14 cellular contexts compared by ENCODE assay signal in genomic region chr14:51939727-51940126, GRCh38. TPM values are rescaled to one million over a fixed set of nuclear protein-coding genes. Genes with fewer than 3 reads are reported as not detected.
DNase-seq lines count a peak whose midpoint lies in the region; ATAC-seq and TF ChIP-seq lines count a peak whose summit lies in the region.
"Had no signal": no experiment of that assay in that cellular context is flagged by ENCODE, and none has a peak within 500 bp of the region (broad histone marks: within the 10 kb centered on the region; RNA-seq: fewer than 3 reads in every experiment).

No MANE protein-coding gene starts in this region.

- H2AFZ ChIP-seq in fibroblast of lung (ENCODE audit: low read length) (no peak overlapping the region), smooth muscle cell (ENCODE audit: low read depth) (no peak overlapping the region)
- H2AFZ ChIP-seq: GM23248 had no signal

- H3F3A ChIP-seq in smooth muscle cell (ENCODE audit: low read depth) = peaks cover 6% of the 10 kb centered on the region

- H3K9me3 ChIP-seq in fibroblast of lung (ENCODE audit: control insufficient read depth, insufficient read depth, low read depth, low read length) = no peaks in the 10 kb centered on the region
- H3K9me3 ChIP-seq in smooth muscle cell (replicated peaks; ENCODE audit: low read depth) = no peaks in the 10 kb centered on the region
- H3K9me3 ChIP-seq: heart left ventricle, left lung, MG63, suprapubic skin had no signal

- H3K4me3 ChIP-seq in fibroblast of lung (replicated peaks in 1 of 4; ENCODE audit: control extremely low read depth in 1 of 4, insufficient read depth in 1 of 4, low read depth in 3 of 4, low read length in 4 of 4) = no peak overlapping the region
- H3K4me3 ChIP-seq in smooth muscle cell = peak overlapping the region; percentile 16
- H3K4me3 ChIP-seq: GM23248, heart left ventricle, left lung, MG63, suprapubic skin had no signal

- in situ Hi-C loops in GM13977 (cut with MboI; ENCODE audit: low pct_unique_long_range_greater_than_20kb, low sequenced_read_pairs, unreplicated experiment) = no loop called here

- H3K79me2 ChIP-seq in fibroblast of lung (ENCODE audit: control insufficient read depth, insufficient read depth, low read length) = no peaks in the 10 kb centered on the region
- H3K79me2 ChIP-seq in smooth muscle cell (ENCODE audit: low read depth) = peaks cover 8% of the 10 kb centered on the region

- H4K20me1 ChIP-seq in fibroblast of lung (ENCODE audit: control insufficient read depth, extremely low read depth, insufficient read depth, low read length) = no peaks in the 10 kb centered on the region
- H4K20me1 ChIP-seq in smooth muscle cell (ENCODE audit: low read depth) = peaks cover 15% of the 10 kb centered on the region

- 27% methylated on average over 7 of the region's 7 CpGs for WGBS in smooth muscle cell (ENCODE audit: low lambda C conversion rate)

- H3K36me3 ChIP-seq in fibroblast of lung (ENCODE audit: control insufficient read depth, insufficient read depth, low read length) = no peaks in the 10 kb centered on the region
- H3K36me3 ChIP-seq in smooth muscle cell (ENCODE audit: low read depth) = no peaks in the 10 kb centered on the region
- H3K36me3 ChIP-seq: heart left ventricle, left lung, MG63, suprapubic skin had no signal

- ATAC-seq in HG02981 (IDR thresholded peaks at IDR 0.05; ENCODE audit: unreplicated experiment) = peak; percentile 72
- ATAC-seq: heart left ventricle, left lung, SK-N-SH treated with all-trans-retinoic acid at 6 μM for 48 hours had no signal

- DNase-seq in GM13977 (ENCODE audit: low spot score) (peak; percentile 31), fibroblast of lung (ENCODE audit: low read depth in 2 of 2) (peak; percentile 19 to 73), smooth muscle cell (lab: John Stamatoyannopoulos, UW; ENCODE audit: unreplicated experiment) (no peak), GM03348 (ENCODE audit: low spot score) (no peak), NCI-H1417 treated with DMSO at 0.1 percent for 48 hours (lab: John Stamatoyannopoulos, UW) (no peak)
- DNase-seq in activated CD4-positive, CD25-positive, alpha-beta regulatory T cell treated with anti-CD3 and anti-CD28 coated beads, Interleukin-2, amount 50 U/mL, for 72 hours = no peak
- DNase-seq: GM23248, heart left ventricle, left lung, MG63, NCI-H2171 had no signal

- H3K4me1 ChIP-seq in fibroblast of lung (ENCODE audit: control insufficient read depth, extremely low read depth, insufficient read depth, low read length) (no peaks in the 10 kb centered on the region), smooth muscle cell (ENCODE audit: low read depth) (peaks cover 5% of the 10 kb centered on the region)
- H3K4me1 ChIP-seq: left lung, suprapubic skin had no signal

- H3K27ac ChIP-seq in fibroblast of lung (ENCODE audit: insufficient read depth, low read length) (no peak overlapping the region), smooth muscle cell (ENCODE audit: low read depth) (peak overlapping the region; percentile 67)
- H3K27ac ChIP-seq: GM23248, heart left ventricle, left lung, suprapubic skin had no signal

- H3K27me3 ChIP-seq in fibroblast of lung (ENCODE audit: control insufficient read depth, insufficient read depth, low read length) = no peaks in the 10 kb centered on the region
- no peaks in the 10 kb centered on the region for H3K27me3 ChIP-seq in smooth muscle cell (ENCODE audit: low read depth)
- H3K27me3 ChIP-seq: heart left ventricle, left lung, MG63, suprapubic skin had no signal

- no peak for TF ChIP-seq CTCF in GM13977 (IDR thresholded peaks at IDR 0.05; ENCODE audit: extremely low read depth, insufficient read depth, missing control alignments)
- TF ChIP-seq CTCF in fibroblast of lung (conservative IDR thresholded peaks at IDR 0.05 in 1 of 2, IDR thresholded peaks at IDR 0.05 in 1 of 2; ENCODE audit: low read depth in 1 of 2, low read length in 2 of 2) = no peak
- no peak for TF ChIP-seq CTCF in smooth muscle cell (IDR thresholded peaks at IDR 0.05; ENCODE audit: borderline replicate concordance, insufficient read depth, poor library complexity, severe bottlenecking)

- H3K4me2 ChIP-seq in fibroblast of lung (ENCODE audit: extremely low read depth, insufficient read depth, low read length) (no peak overlapping the region), smooth muscle cell (peak overlapping the region; percentile 79)

- no peak overlapping the region for H3K9ac ChIP-seq in fibroblast of lung (ENCODE audit: insufficient read depth, low read length)
- H3K9ac ChIP-seq in smooth muscle cell (ENCODE audit: low read depth) = peak overlapping the region; percentile 41
- H3K9ac ChIP-seq: GM23248 had no signal

RNA-seq across cellular contexts. Expression of gene RTRAF, which starts 49.6 kb away (rescaled TPM):
- total RNA-seq in fibroblast of lung = 73.2 and 222 TPM in 2 replicates
- polyA plus RNA-seq in fibroblast of lung = 147 and 185 TPM in 2 replicates
- 295 and 298 TPM in 2 replicates for polyA plus RNA-seq in fibroblast of lung (2012)
- 33.6 and 38.4 TPM in 2 replicates for polyA minus RNA-seq in fibroblast of lung (ENCODE audit: low replicate concordance)
- 143 and 163 TPM in 2 replicates for total RNA-seq in smooth muscle cell
- polyA plus RNA-seq in smooth muscle cell = 218 and 221 TPM in 2 replicates

Comparison
In these comparisons a context has a peak if more than half of its experiments do, and no peak if none do; other contexts are left out.
1. DNase-seq: peak in GM13977 (single experiment) and fibroblast of lung (2 of 2); none in smooth muscle cell (single experiment), GM03348 (single experiment), activated CD4-positive, CD25-positive, alpha-beta regulatory T cell treated with anti-CD3 and anti-CD28 coated beads, Interleukin-2, amount 50 U/mL, for 72 hours (single experiment) and NCI-H1417 treated with DMSO at 0.1 percent for 48 hours (single experiment).